In the genomic region with DNA sequence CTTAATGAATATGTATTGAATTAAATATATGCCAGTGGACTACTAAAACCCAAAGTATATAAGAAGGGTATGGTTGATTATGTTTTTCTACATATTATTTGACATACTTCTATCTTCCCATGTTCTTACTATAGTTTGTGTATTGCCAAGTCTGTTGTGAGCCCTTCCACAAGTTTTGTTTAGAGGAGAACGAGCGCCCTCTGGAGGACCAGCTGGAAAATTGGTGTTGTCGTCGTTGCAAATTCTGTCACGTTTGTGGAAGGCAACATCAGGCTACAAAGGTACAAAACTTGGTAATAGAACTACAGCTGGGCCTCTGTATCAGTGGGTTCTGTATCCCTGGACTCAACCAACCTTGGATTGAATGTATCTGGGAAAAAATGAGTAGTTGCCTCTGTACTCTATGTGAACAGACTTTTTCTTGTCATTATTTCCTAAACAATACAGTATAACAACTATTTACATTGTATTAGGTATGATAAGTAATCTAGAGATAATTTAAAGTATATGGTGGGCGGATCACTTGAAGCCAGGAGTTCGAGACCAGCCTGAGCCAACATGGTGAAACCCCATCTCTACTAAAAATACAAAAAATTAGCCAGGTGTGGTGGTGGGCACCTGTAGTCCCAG, we compare ENCODE assay signal across 8 cellular contexts. TPM values are rescaled to one million over a fixed set of nuclear protein-coding genes. Genes with fewer than 3 reads are reported as not detected.
DNase-seq lines count a peak whose midpoint lies in the region; FAIRE-seq and TF ChIP-seq lines count a peak whose summit lies in the region.

No MANE protein-coding gene starts in this region.

- H3K4me3 ChIP-seq in cardiac fibroblast (replicated peaks in 1 of 2; ENCODE audit: low read depth in 2 of 2, low read length in 2 of 2): no peak overlapping the region

- TF ChIP-seq CTCF in cardiac fibroblast (IDR thresholded peaks at IDR 0.05; ENCODE audit: low read depth, low read length): peak; percentile 74

- peak; percentile 50 for DNase-seq in A172 (ENCODE audit: low spot score)
- peak; percentile 71 for DNase-seq in GM19239 (ENCODE audit: insufficient read length, low spot score)
- peak; percentile 3 for DNase-seq in NCI-H226
- DNase-seq in activated CD4-positive, CD25-positive, alpha-beta regulatory T cell treated with anti-CD3 and anti-CD28 coated beads, Interleukin-2, amount 50 U/mL, for 16 hours (ENCODE audit: low read depth, low spot score): peak; percentile 72
- peak; percentile 86 to 90 for DNase-seq in cardiac fibroblast (ENCODE audit: low read depth in 2 of 2)
- peak; percentile 84 for DNase-seq in kidney glomerular epithelial cell (lab: John Stamatoyannopoulos, UW)
- DNase-seq in stimulated activated CD4-positive, alpha-beta T cell treated with anti-CD3 and anti-CD28 coated beads, Interleukin-4, amount 100 ng/mL, for 1 hour: peak; percentile 79
- DNase-seq in GOT3 (lab: John Stamatoyannopoulos, UW): no peak

- FAIRE-seq in GM19239 (lab: Jason Lieb, UNC): peak; percentile 95

RNA-seq across cellular contexts. Expression of a gene that starts 38.7 kb away (rescaled TPM):
- total RNA-seq in A172 (2014; rRNA removed; shearing (Covaris generic)): not detected in 2 replicates

RNA-seq across cellular contexts. Expression of a gene that starts 42.4 kb away (rescaled TPM):
- 0.24 and 1.3 TPM in 2 replicates for total RNA-seq in A172 (2014; rRNA removed; shearing (Covaris generic))

RNA-seq across cellular contexts. Expression of a gene that starts 52.3 kb away (rescaled TPM):
- 15.2 and 19.1 TPM in 2 replicates for total RNA-seq in A172 (2014; rRNA removed; shearing (Covaris generic))
